10 cellular contexts compared by ENCODE assay signal in the genomic region with DNA sequence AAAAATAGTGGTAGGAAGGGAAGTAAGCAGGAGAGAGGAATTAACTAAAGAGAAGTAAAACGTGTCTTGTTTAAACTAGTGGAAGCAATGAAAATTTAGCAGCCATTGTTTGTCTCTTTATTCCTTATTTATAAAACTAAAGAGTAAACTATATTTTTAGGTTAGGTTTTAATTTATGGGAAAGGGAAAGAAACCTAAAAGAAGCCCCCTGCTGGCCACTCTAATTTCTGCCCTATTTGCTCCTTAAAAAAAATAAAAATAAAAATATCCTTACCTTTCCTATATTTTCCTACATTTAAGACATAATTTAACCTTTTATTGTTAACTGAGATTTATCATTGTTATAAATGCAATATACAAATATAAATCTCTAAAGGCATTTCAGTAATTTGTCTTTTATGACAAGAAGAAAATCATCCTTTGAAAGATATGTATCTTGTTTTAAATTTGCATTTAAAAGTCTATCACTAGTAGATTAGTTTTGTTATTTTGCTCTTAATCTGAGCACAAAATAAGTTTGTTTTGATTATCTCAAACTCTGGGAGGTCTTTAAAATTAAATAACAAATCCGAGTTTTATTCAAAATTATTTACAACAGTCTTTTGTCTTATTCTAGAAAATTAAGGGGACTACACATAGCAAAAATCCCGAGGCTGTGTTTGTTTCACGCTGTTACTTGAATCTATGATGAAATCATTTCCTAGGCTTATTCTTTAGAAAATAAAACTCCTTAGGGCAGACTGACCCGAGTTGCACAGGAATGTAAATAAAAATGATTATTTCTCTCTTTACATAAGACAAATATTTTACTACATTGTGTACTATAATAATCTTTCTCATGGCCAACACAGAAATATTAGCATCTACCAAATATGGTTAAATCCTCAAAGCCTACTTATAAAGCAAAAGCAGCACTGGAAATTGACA.
DNase-seq lines count a peak whose midpoint lies in the region; ATAC-seq, FAIRE-seq and TF ChIP-seq lines count a peak whose summit lies in the region.
"Had no signal": no experiment of that assay in that cellular context is flagged by ENCODE, and none has a peak within 500 bp of the region (broad histone marks: within the 10 kb centered on the region; RNA-seq: fewer than 3 reads in every experiment).

No MANE protein-coding gene starts in this region.

- H3K36me3 Mint-ChIP-seq in neural progenitor cell: peaks cover 8% of the 10 kb centered on the region
- no peaks in the 10 kb centered on the region for H3K36me3 Mint-ChIP-seq in activated T-helper 1 cell treated with anti-CD3 and anti-CD28 coated beads, Interleukin-12 subunit alpha, Interleukin-12 subunit beta, Interleukin-2, Interleukin-4 antibody, amounts not matched to agents 30 ng/mL and 10 ng/mL and 1 ng/mL, durations not matched to agents 14 hours and 24 hours and 36 hours (ENCODE audit: low read depth)
- H3K36me3 Mint-ChIP-seq: memory B cell had no signal

- H3K9me3 ChIP-seq in DND-41 (ENCODE audit: insufficient read depth, low read length, severe bottlenecking): peaks cover 4% of the 10 kb centered on the region
- H3K9me3 ChIP-seq in Loucy (ENCODE audit: insufficient read depth, low read depth, low read length): no peaks in the 10 kb centered on the region
- no peaks in the 10 kb centered on the region for H3K9me3 ChIP-seq in neural progenitor cell (ENCODE audit: low read depth)

- no peak overlapping the region for H3K27ac Mint-ChIP-seq in neural progenitor cell
- H3K27ac Mint-ChIP-seq in activated T-helper 1 cell treated with anti-CD3 and anti-CD28 coated beads, Interleukin-12 subunit alpha, Interleukin-12 subunit beta, Interleukin-2, Interleukin-4 antibody, amounts not matched to agents 30 ng/mL and 10 ng/mL and 1 ng/mL, durations not matched to agents 14 hours and 24 hours and 36 hours: no peak overlapping the region
- H3K27ac Mint-ChIP-seq: memory B cell had no signal

- ATAC-seq in DND-41 (ENCODE audit: insufficient read depth, low read depth): no peak
- no peak for ATAC-seq in HG03354 (IDR thresholded peaks at IDR 0.05; ENCODE audit: poor library complexity, severe bottlenecking, unreplicated experiment)

- H3K79me2 ChIP-seq in DND-41 (ENCODE audit: insufficient read depth, low read length) (no peaks in the 10 kb centered on the region), Loucy (ENCODE audit: insufficient read depth, low read length) (no peaks in the 10 kb centered on the region), neural progenitor cell (ENCODE audit: low read depth) (no peaks in the 10 kb centered on the region)

- H2AFZ ChIP-seq in DND-41 (ENCODE audit: low read depth, low read length): no peak overlapping the region
- H2AFZ ChIP-seq in Loucy (ENCODE audit: low read length): no peak overlapping the region
- H2AFZ ChIP-seq in neural progenitor cell (replicated peaks): no peak overlapping the region

- H3F3A ChIP-seq in Loucy (ENCODE audit: low read depth): no peaks in the 10 kb centered on the region
- peaks cover 3% of the 10 kb centered on the region for H3F3A ChIP-seq in neural progenitor cell (ENCODE audit: low read depth)

- H3K4me3 ChIP-seq in DND-41 (ENCODE audit: low read depth in 1 of 2, low read length in 2 of 2): no peak overlapping the region
- H3K4me3 ChIP-seq in Loucy (ENCODE audit: low read length, poor library complexity, severe bottlenecking): no peak overlapping the region
- no peak overlapping the region for H3K4me3 ChIP-seq in bronchial epithelial cell (ENCODE audit: low read depth, low read length)
- H3K4me3 ChIP-seq in neural progenitor cell: no peak overlapping the region

- intact Hi-C loops in activated T-helper 1 cell treated with anti-CD3 and anti-CD28 coated beads, Interleukin-12 subunit alpha, Interleukin-12 subunit beta, Interleukin-2, Interleukin-4 antibody, amounts not matched to agents 30 ng/mL and 10 ng/mL and 1 ng/mL, durations not matched to agents 14 hours and 24 hours and 36 hours (cut with micrococcal nuclease): loop anchor here (2.0 to 10.0 kb wide), 2 partner anchors 202 to 604 kb away; a partner anchor contains a TSS

- H3K9me2 ChIP-seq in Loucy (replicated peaks; ENCODE audit: low read depth, low read length): no peaks in the 10 kb centered on the region

- TF ChIP-seq CTCF in DND-41 (IDR thresholded peaks at IDR 0.05; ENCODE audit: borderline replicate concordance, extremely low read depth, low read length, poor library complexity, severe bottlenecking) (peak; percentile 62), Loucy (conservative IDR thresholded peaks at IDR 0.05; ENCODE audit: low read length) (peak; percentile 65), bronchial epithelial cell (IDR thresholded peaks at IDR 0.05; ENCODE audit: insufficient read depth, low read length, severe bottlenecking) (peak; percentile 39), neural progenitor cell (IDR thresholded peaks at IDR 0.05) (peak; percentile 72)

- H3K9me3 Mint-ChIP-seq in neural progenitor cell: peaks cover 21% of the 10 kb centered on the region
- no peaks in the 10 kb centered on the region for H3K9me3 Mint-ChIP-seq in activated T-helper 1 cell treated with anti-CD3 and anti-CD28 coated beads, Interleukin-12 subunit alpha, Interleukin-12 subunit beta, Interleukin-2, Interleukin-4 antibody, amounts not matched to agents 30 ng/mL and 10 ng/mL and 1 ng/mL, durations not matched to agents 14 hours and 24 hours and 36 hours
- H3K9me3 Mint-ChIP-seq: memory B cell had no signal

- no peak overlapping the region for H3K4me2 ChIP-seq in DND-41 (ENCODE audit: insufficient read depth, low read length)
- no peak overlapping the region for H3K4me2 ChIP-seq in Loucy (ENCODE audit: low read depth, low read length, poor library complexity, severe bottlenecking)
- H3K4me2 ChIP-seq in neural progenitor cell: no peak overlapping the region

- H3K4me1 Mint-ChIP-seq in neural progenitor cell: peaks cover 19% of the 10 kb centered on the region
- H3K4me1 Mint-ChIP-seq in activated T-helper 1 cell treated with anti-CD3 and anti-CD28 coated beads, Interleukin-12 subunit alpha, Interleukin-12 subunit beta, Interleukin-2, Interleukin-4 antibody, amounts not matched to agents 30 ng/mL and 10 ng/mL and 1 ng/mL, durations not matched to agents 14 hours and 24 hours and 36 hours (ENCODE audit: low read depth): peaks cover 5% of the 10 kb centered on the region

- H3K4me1 ChIP-seq in DND-41 (ENCODE audit: insufficient read depth, low read length) (no peaks in the 10 kb centered on the region), Loucy (ENCODE audit: insufficient read depth, low read length, poor library complexity, severe bottlenecking) (no peaks in the 10 kb centered on the region), neural progenitor cell (peaks cover 5% of the 10 kb centered on the region)

- no peak for FAIRE-seq in bronchial epithelial cell (lab: Jason Lieb, UNC)

- no peak overlapping the region for H3K4me3 Mint-ChIP-seq in neural progenitor cell
- H3K4me3 Mint-ChIP-seq in activated T-helper 1 cell treated with anti-CD3 and anti-CD28 coated beads, Interleukin-12 subunit alpha, Interleukin-12 subunit beta, Interleukin-2, Interleukin-4 antibody, amounts not matched to agents 30 ng/mL and 10 ng/mL and 1 ng/mL, durations not matched to agents 14 hours and 24 hours and 36 hours: no peak overlapping the region
- H3K4me3 Mint-ChIP-seq: memory B cell had no signal

- H3K27me3 ChIP-seq in DND-41 (ENCODE audit: insufficient read depth, low read length, poor library complexity) (no peaks in the 10 kb centered on the region), Loucy (ENCODE audit: insufficient read depth, low read length, poor library complexity, severe bottlenecking) (no peaks in the 10 kb centered on the region), bronchial epithelial cell (ENCODE audit: control insufficient read depth, insufficient read depth, low read length) (no peaks in the 10 kb centered on the region), neural progenitor cell (no peaks in the 10 kb centered on the region)

- H3K27ac ChIP-seq in DND-41 (ENCODE audit: low read length) (no peak overlapping the region), neural progenitor cell (no peak overlapping the region)

- H4K20me1 ChIP-seq in DND-41 (ENCODE audit: insufficient read depth, low read length) (no peaks in the 10 kb centered on the region), Loucy (ENCODE audit: insufficient read depth, low read length, poor library complexity, severe bottlenecking) (no peaks in the 10 kb centered on the region), neural progenitor cell (ENCODE audit: low read depth) (no peaks in the 10 kb centered on the region)

- H3K9ac ChIP-seq in DND-41 (ENCODE audit: low read depth, low read length): no peak overlapping the region
- no peak overlapping the region for H3K9ac ChIP-seq in Loucy (ENCODE audit: low read depth, low read length, poor library complexity, severe bottlenecking)
- no peak overlapping the region for H3K9ac ChIP-seq in neural progenitor cell

- H3K27me3 Mint-ChIP-seq in neural progenitor cell (ENCODE audit: insufficient read depth, low read depth): no peaks in the 10 kb centered on the region
- no peaks in the 10 kb centered on the region for H3K27me3 Mint-ChIP-seq in activated T-helper 1 cell treated with anti-CD3 and anti-CD28 coated beads, Interleukin-12 subunit alpha, Interleukin-12 subunit beta, Interleukin-2, Interleukin-4 antibody, amounts not matched to agents 30 ng/mL and 10 ng/mL and 1 ng/mL, durations not matched to agents 14 hours and 24 hours and 36 hours (ENCODE audit: insufficient read depth)
- H3K27me3 Mint-ChIP-seq: memory B cell had no signal

- DNase-seq in DND-41 (peak; percentile 35), bronchial epithelial cell (ENCODE audit: low read depth) (peak; percentile 27), neural progenitor cell (ENCODE audit: low spot score) (peak; percentile 27), NOMO-1 treated with DMSO at 0.1 percent for 48 hours (lab: John Stamatoyannopoulos, UW; ENCODE audit: unreplicated experiment) (no peak), D341Med (ENCODE audit: low spot score) (no peak)
- no peak for DNase-seq in activated T-helper 1 cell treated with anti-CD3 and anti-CD28 coated beads, Interleukin-12 subunit alpha, Interleukin-12 subunit beta, Interleukin-2, Interleukin-4 antibody, amounts not matched to agents 30 ng/mL and 10 ng/mL and 1 ng/mL, durations not matched to agents 14 hours and 24 hours and 36 hours (ENCODE audit: low spot score)
- DNase-seq: activated CD8-positive, alpha-beta memory T cell treated with anti-CD3 and anti-CD28 coated beads for 24 hours had no signal

- H3K36me3 ChIP-seq in DND-41 (ENCODE audit: insufficient read depth, low read length): no peaks in the 10 kb centered on the region
- no peaks in the 10 kb centered on the region for H3K36me3 ChIP-seq in Loucy (ENCODE audit: insufficient read depth, low read length)
- H3K36me3 ChIP-seq in bronchial epithelial cell (ENCODE audit: control insufficient read depth, insufficient read depth, low read length): no peaks in the 10 kb centered on the region
- no peaks in the 10 kb centered on the region for H3K36me3 ChIP-seq in neural progenitor cell

Comparison
In these comparisons a context has a peak if more than half of its experiments do, and no peak if none do; other contexts are left out.
1. DNase-seq: peak in DND-41 (single experiment), bronchial epithelial cell (single experiment) and neural progenitor cell (single experiment); none in NOMO-1 treated with DMSO at 0.1 percent for 48 hours (single experiment), activated T-helper 1 cell treated with anti-CD3 and anti-CD28 coated beads, Interleukin-12 subunit alpha, Interleukin-12 subunit beta, Interleukin-2, Interleukin-4 antibody, amounts not matched to agents 30 ng/mL and 10 ng/mL and 1 ng/mL, durations not matched to agents 14 hours and 24 hours and 36 hours (single experiment) and D341Med (single experiment).
2. Peak in every context shown above with its lines, with median percentiles within 50 percentile points of each other: CTCF ChIP-seq.